In the genomic region with DNA sequence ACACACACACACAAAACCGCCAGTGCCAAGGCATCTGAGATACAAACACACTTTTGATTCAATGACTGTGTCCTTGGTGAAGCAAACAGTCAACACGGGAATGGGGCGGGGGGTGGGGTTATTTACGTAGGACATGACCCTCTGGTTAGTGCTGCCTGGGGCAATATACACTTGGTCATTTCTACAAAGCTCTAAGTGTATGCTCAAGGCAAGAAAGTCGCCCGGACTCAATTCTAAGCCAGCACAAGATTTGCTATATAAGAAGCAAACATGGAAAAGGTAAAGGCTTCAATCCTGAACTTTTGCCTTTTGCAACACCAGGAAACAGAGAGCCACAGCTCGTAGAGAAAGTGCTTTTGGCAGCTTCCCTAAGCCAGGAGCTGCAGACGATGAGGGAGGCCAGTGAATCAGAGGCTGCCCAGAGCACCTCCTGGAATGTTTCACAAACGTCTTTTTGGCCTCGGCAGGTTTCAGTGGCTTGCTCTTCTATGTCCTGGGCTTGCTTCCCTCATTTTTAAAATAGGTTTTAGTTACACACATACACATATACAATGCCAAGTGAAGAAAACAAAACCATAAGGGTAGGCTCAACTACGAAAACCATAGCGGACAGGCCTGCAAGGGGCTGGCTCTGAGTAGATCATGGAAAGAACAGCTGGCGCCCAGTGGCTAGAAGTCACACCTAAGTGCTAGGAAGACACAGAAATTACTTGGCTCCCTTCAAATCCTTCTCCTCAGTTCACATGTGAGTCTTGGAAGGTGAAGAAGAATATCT, we compare ENCODE assay signal across 10 cellular contexts.
A peak's percentile ranks its signal among the peaks of the same experiment; 100 is the strongest.
DNase-seq lines count a peak whose midpoint lies in the region; ATAC-seq and TF ChIP-seq lines count a peak whose summit lies in the region.
"Had no signal": no experiment of that assay in that cellular context is flagged by ENCODE, and none has a peak within 500 bp of the region (broad histone marks: within the 10 kb centered on the region; RNA-seq: fewer than 3 reads in every experiment).

No MANE protein-coding gene starts in this region.

- BruUV-seq in mammary epithelial cell (replicated peaks; lab: Mats Ljungman, UMichigan), result no TSS peak

- no peaks in the 10 kb centered on the region for H3K4me1 Mint-ChIP-seq in natural killer cell treated with Interleukin-12 subunit alpha and Interleukin-12 subunit beta and Interleukin-15 and Interleukin-18, amount 100 ng/mL, for 72 hours (ENCODE audit: low read depth in 2 of 2)
- H3K4me1 Mint-ChIP-seq: activated naive CD8-positive, alpha-beta T cell treated with anti-CD3 and anti-CD28 coated beads for 36 hours; naive B cell had no signal

- H3K36me3 ChIP-seq in HUES64 (ENCODE audit: insufficient read depth, low read length) (peaks cover 4% of the 10 kb centered on the region; the same call in 1 of the 2 replicates), mammary epithelial cell (ENCODE audit: insufficient read depth, low read length) (peaks cover 2% of the 10 kb centered on the region), subcutaneous abdominal adipose tissue (ENCODE audit: control insufficient read depth in 5 of 5, insufficient read depth in 5 of 5, low read length in 5 of 5) (no peaks in the 10 kb centered on the region)

- H3K27ac ChIP-seq in HUES64 (ENCODE audit: low read depth, low read length), result 0 out of 2 replicates have a peak overlapping the region, but pooled peaks have one; percentile 6
- peak overlapping the region; percentile 88 for H3K27ac ChIP-seq in mammary epithelial cell (ENCODE audit: insufficient read depth, low read depth, low read length)
- H3K27ac ChIP-seq in subcutaneous abdominal adipose tissue (ENCODE audit: low read depth, low read length), result peak overlapping the region; percentile 58

- TF ChIP-seq CTCF in mammary epithelial cell (conservative IDR thresholded peaks at IDR 0.05 in 1 of 2, IDR thresholded peaks at IDR 0.05 in 1 of 2; ENCODE audit: extremely low read depth in 1 of 2, insufficient read depth in 1 of 2, low read depth in 1 of 2, low read length in 2 of 2), result no peak

- peaks cover 71% of the 10 kb centered on the region for H3K79me2 ChIP-seq in mammary epithelial cell (ENCODE audit: insufficient read depth, low read length)

- H3K27me3 ChIP-seq in HUES64 (ENCODE audit: insufficient read depth, low read length) (no peaks in the 10 kb centered on the region), mammary epithelial cell (ENCODE audit: insufficient read depth, low read length) (no peaks in the 10 kb centered on the region), subcutaneous abdominal adipose tissue (ENCODE audit: control insufficient read depth in 5 of 5, insufficient read depth in 4 of 5, low read length in 5 of 5) (no peaks in the 10 kb centered on the region)

- peaks cover 6 to 14% of the 10 kb centered on the region in 2 donors for H3K27me3 Mint-ChIP-seq in natural killer cell treated with Interleukin-12 subunit alpha and Interleukin-12 subunit beta and Interleukin-15 and Interleukin-18, amount 100 ng/mL, for 72 hours

- no peaks in the 10 kb centered on the region for H3K36me3 Mint-ChIP-seq in natural killer cell treated with Interleukin-12 subunit alpha and Interleukin-12 subunit beta and Interleukin-15 and Interleukin-18, amount 100 ng/mL, for 72 hours
- H3K36me3 Mint-ChIP-seq: activated naive CD8-positive, alpha-beta T cell treated with anti-CD3 and anti-CD28 coated beads for 36 hours; naive B cell had no signal

- H4K20me1 ChIP-seq in mammary epithelial cell (ENCODE audit: insufficient read depth, low read length), result no peaks in the 10 kb centered on the region

- H3K9me3 ChIP-seq in HUES64 (ENCODE audit: insufficient read depth, low read depth, low read length) (no peaks in the 10 kb centered on the region), mammary epithelial cell (replicated peaks; ENCODE audit: insufficient read depth, low read length) (no peaks in the 10 kb centered on the region), subcutaneous abdominal adipose tissue (ENCODE audit: control insufficient read depth in 5 of 5, low read length in 5 of 5) (no peaks in the 10 kb centered on the region)

- H3K4me1 ChIP-seq in HUES64 (ENCODE audit: insufficient read depth, low read length) (peaks cover 17% of the 10 kb centered on the region), mammary epithelial cell (ENCODE audit: insufficient read depth, low read length) (peaks cover 28% of the 10 kb centered on the region), subcutaneous abdominal adipose tissue (ENCODE audit: control insufficient read depth in 5 of 5, insufficient read depth in 5 of 5, low read length in 5 of 5) (peaks cover 0 to 23% (median 18%) of the 10 kb centered on the region in 5 donors)

- peak overlapping the region; percentile 43 for H2AFZ ChIP-seq in mammary epithelial cell (ENCODE audit: low read depth, low read length)

- H3K9me3 Mint-ChIP-seq in natural killer cell treated with Interleukin-12 subunit alpha and Interleukin-12 subunit beta and Interleukin-15 and Interleukin-18, amount 100 ng/mL, for 72 hours, result no peaks in the 10 kb centered on the region
- H3K9me3 Mint-ChIP-seq: activated naive CD8-positive, alpha-beta T cell treated with anti-CD3 and anti-CD28 coated beads for 36 hours; naive B cell had no signal

- H3K4me3 Mint-ChIP-seq in natural killer cell treated with Interleukin-12 subunit alpha and Interleukin-12 subunit beta and Interleukin-15 and Interleukin-18, amount 100 ng/mL, for 72 hours, result no peak overlapping the region
- H3K4me3 Mint-ChIP-seq: activated naive CD8-positive, alpha-beta T cell treated with anti-CD3 and anti-CD28 coated beads for 36 hours; naive B cell had no signal

- peak overlapping the region; percentile 70 for H3K4me2 ChIP-seq in mammary epithelial cell (ENCODE audit: insufficient read depth, low read depth, low read length)

- H3K9ac ChIP-seq in HUES64 (ENCODE audit: low read depth, low read length), result no peak overlapping the region
- H3K9ac ChIP-seq in mammary epithelial cell (ENCODE audit: insufficient read depth, low read length), result peak overlapping the region; percentile 86
- peak overlapping the region in 1 of 5 donors; percentile 7 for H3K9ac ChIP-seq in subcutaneous abdominal adipose tissue (ENCODE audit: low read length in 5 of 5)

- intact Hi-C loops in mammary epithelial cell (cut with micrococcal nuclease), result no loop called here

- H3K4me3 ChIP-seq in HUES64 (ENCODE audit: low read length) (no peak overlapping the region), mammary epithelial cell (replicated peaks in 1 of 3; ENCODE audit: insufficient read depth in 1 of 3, low read depth in 2 of 3, low read length in 3 of 3) (peak overlapping the region in 1 of 3 experiments; percentile 16), subcutaneous abdominal adipose tissue (ENCODE audit: low read depth in 1 of 5, low read length in 5 of 5) (peak overlapping the region in 1 of 5 donors; percentile 15)

- 70% methylated on average over 12 of the region's 13 CpGs for WGBS in HUES64
- WGBS in mammary epithelial cell (ENCODE audit: low coverage, missing lambda C conversion rate), result 17% methylated on average over 13 of the region's 13 CpGs

- DNase-seq in mammary epithelial cell (peak; percentile 86), kidney tubule cell (ENCODE audit: low spot score) (peak; percentile 91)
- no peak for DNase-seq in stimulated activated CD4-positive, alpha-beta T cell treated with anti-CD3 and anti-CD28 coated beads, Interleukin-15, amount 100 ng/mL, for 24 hours
- no peak for DNase-seq in natural killer cell treated with Interleukin-12 subunit alpha and Interleukin-12 subunit beta and Interleukin-15 and Interleukin-18, amount 100 ng/mL, for 72 hours (ENCODE audit: low spot score)
- DNase-seq: activated naive CD8-positive, alpha-beta T cell treated with anti-CD3 and anti-CD28 coated beads for 36 hours; naive B cell had no signal

- dilution Hi-C loops in mammary epithelial cell (cut with HindIII; ENCODE audit: low sequenced_read_pairs), result no loop called here

- ATAC-seq in HG02588 (IDR thresholded peaks at IDR 0.05; ENCODE audit: unreplicated experiment) (no peak), HG03108 (IDR thresholded peaks at IDR 0.05; ENCODE audit: unreplicated experiment) (no peak)
- no peak for ATAC-seq in natural killer cell treated with Interleukin-12 subunit alpha and Interleukin-12 subunit beta and Interleukin-15 and Interleukin-18, amount 100 ng/mL, for 72 hours

- in situ Hi-C loops in mammary epithelial cell (cut with MboI; ENCODE audit: low sequenced_read_pairs in 2 of 2), result no loop called here

- CTCF ChIA-PET in mammary epithelial cell (lab: Charles Lee; ENCODE audit: low non-redundant PET), result interaction anchor here (0.6 kb wide), 1 partner anchor 39 kb away, joined by 3 read pairs; no protein-coding TSS in a partner anchor

- no peak overlapping the region for H3K27ac Mint-ChIP-seq in natural killer cell treated with Interleukin-12 subunit alpha and Interleukin-12 subunit beta and Interleukin-15 and Interleukin-18, amount 100 ng/mL, for 72 hours
- H3K27ac Mint-ChIP-seq: activated naive CD8-positive, alpha-beta T cell treated with anti-CD3 and anti-CD28 coated beads for 36 hours; naive B cell had no signal

Comparison
In these comparisons a context has a peak if more than half of its experiments do, and no peak if none do; other contexts are left out.
1. H3K27ac ChIP-seq: peak in every context shown above with its lines; median percentile 88 in mammary epithelial cell; 58 in subcutaneous abdominal adipose tissue; 6 in HUES64.
2. DNase-seq: peak in mammary epithelial cell (single experiment) and kidney tubule cell (single experiment); none in stimulated activated CD4-positive, alpha-beta T cell treated with anti-CD3 and anti-CD28 coated beads, Interleukin-15, amount 100 ng/mL, for 24 hours (single experiment) and natural killer cell treated with Interleukin-12 subunit alpha and Interleukin-12 subunit beta and Interleukin-15 and Interleukin-18, amount 100 ng/mL, for 72 hours (single experiment).